Comparison of ENCODE assay signal across 1 cellular context in genomic region chr1:45360981-45361380, GRCh38.
A peak's percentile ranks its signal among the peaks of the same experiment; 100 is the strongest.
TF ChIP-seq lines count a peak whose summit lies in the region.

No MANE protein-coding gene starts in this region.

TF ChIP-seq in HepG2, 621 proteins besides CTCF, POLR2A, EP300 and RAD21:
- TF ChIP-seq TFAP4 (IDR thresholded peaks at IDR 0.05; ENCODE audit: borderline replicate concordance, low read depth) (0 out of 2 replicates have a peak, but pooled peaks have one; percentile 26), TEAD3 (CRISPR knock-in tag; optimal IDR thresholded peaks at IDR 0.05; ENCODE audit: borderline replicate concordance) (peak; percentile 9)
